9 cellular contexts compared by ENCODE assay signal in the genomic region with DNA sequence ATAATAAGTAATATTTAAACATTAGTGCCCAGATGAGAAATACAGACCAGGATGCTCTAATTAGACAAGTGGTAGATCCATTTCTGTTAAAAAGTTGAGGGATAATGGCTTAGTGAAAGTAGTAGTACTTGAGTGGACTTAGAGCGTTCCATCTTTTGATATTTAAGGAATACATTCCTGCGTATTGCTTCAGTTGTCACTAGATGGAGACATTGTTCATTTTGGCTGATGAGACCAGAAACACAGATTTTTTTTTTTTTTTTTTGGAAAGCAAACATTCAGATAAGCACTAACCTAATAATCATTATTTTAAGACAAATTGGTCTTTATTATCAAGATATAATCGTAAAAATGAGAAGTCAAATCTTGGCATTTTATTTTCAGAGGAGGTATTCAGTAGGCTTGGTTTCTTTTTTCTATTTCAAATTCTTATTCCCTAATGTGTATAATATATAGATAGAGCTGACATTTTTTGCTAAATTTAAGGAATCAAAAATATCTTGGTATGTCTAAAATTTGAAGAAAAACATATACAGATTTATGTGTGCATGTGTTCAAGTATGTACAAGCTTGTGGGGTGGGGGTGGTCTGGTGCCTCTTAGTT.
DNase-seq lines count a peak whose midpoint lies in the region; ATAC-seq and TF ChIP-seq lines count a peak whose summit lies in the region.
"Had no signal": no experiment of that assay in that cellular context is flagged by ENCODE, and none has a peak within 500 bp of the region (broad histone marks: within the 10 kb centered on the region; RNA-seq: fewer than 3 reads in every experiment).

No MANE protein-coding gene starts in this region.

- no peak for ATAC-seq in GM18909 (IDR thresholded peaks at IDR 0.05; ENCODE audit: poor library complexity, unreplicated experiment)
- no peak for ATAC-seq in HG03097 (IDR thresholded peaks at IDR 0.05; ENCODE audit: low FRiP score, unreplicated experiment)

- no peaks in the 10 kb centered on the region for H3K4me1 Mint-ChIP-seq in progenitor cell of endocrine pancreas (ENCODE audit: low read depth)
- H3K4me1 Mint-ChIP-seq: CD4-positive, CD25-positive, alpha-beta regulatory T cell had no signal

- peaks cover 7% of the 10 kb centered on the region for H3K36me3 Mint-ChIP-seq in progenitor cell of endocrine pancreas (ENCODE audit: insufficient read depth)
- H3K36me3 Mint-ChIP-seq: CD4-positive, CD25-positive, alpha-beta regulatory T cell had no signal

- no peak overlapping the region for H3K27ac ChIP-seq in dorsolateral prefrontal cortex

- DNase-seq in NCI-H2107 treated with DMSO at 0.1 percent for 48 hours (lab: John Stamatoyannopoulos, UW; ENCODE audit: unreplicated experiment) (peak; percentile 44), NCI-H2107 (lab: John Stamatoyannopoulos, UW) (no peak), NCI-H748 treated with DMSO at 0.1 percent for 48 hours (lab: John Stamatoyannopoulos, UW) (peak; percentile 7), dorsolateral prefrontal cortex (no peak), progenitor cell of endocrine pancreas (ENCODE audit: low spot score, unreplicated experiment) (no peak), G401 (ENCODE audit: low spot score) (no peak)

- in situ Hi-C loops in G401 (cut with HindIII; ENCODE audit: low sequenced_read_pairs), result no loop called here

- H3K27ac Mint-ChIP-seq in progenitor cell of endocrine pancreas, result no peak overlapping the region
- H3K27ac Mint-ChIP-seq: CD4-positive, CD25-positive, alpha-beta regulatory T cell had no signal

- no peaks in the 10 kb centered on the region for H3K9me3 Mint-ChIP-seq in progenitor cell of endocrine pancreas (ENCODE audit: low read depth)
- H3K9me3 Mint-ChIP-seq: CD4-positive, CD25-positive, alpha-beta regulatory T cell had no signal

- H3K27me3 ChIP-seq in dorsolateral prefrontal cortex, result no peaks in the 10 kb centered on the region

- no peaks in the 10 kb centered on the region for H3K27me3 Mint-ChIP-seq in progenitor cell of endocrine pancreas
- H3K27me3 Mint-ChIP-seq: CD4-positive, CD25-positive, alpha-beta regulatory T cell had no signal

- no peak overlapping the region for H3K4me3 ChIP-seq in dorsolateral prefrontal cortex

- TF ChIP-seq CTCF in dorsolateral prefrontal cortex (IDR thresholded peaks at IDR 0.05 in 54 of 56, conservative IDR thresholded peaks at IDR 0.05 in 2 of 56; ENCODE audit: low read depth in 1 of 56, partially characterized antibody in 56 of 56), result peak in 51 of 56 donors; percentile 14 to 64 (median 42)
- TF ChIP-seq CTCF in progenitor cell of endocrine pancreas (IDR thresholded peaks at IDR 0.05; ENCODE audit: unreplicated experiment), result peak; percentile 67

- H3K4me3 Mint-ChIP-seq in progenitor cell of endocrine pancreas (ENCODE audit: low read depth), result no peak overlapping the region
- H3K4me3 Mint-ChIP-seq: CD4-positive, CD25-positive, alpha-beta regulatory T cell had no signal

- intact Hi-C loops in dorsolateral prefrontal cortex (cut with DNase I), result no loop called here

Comparison
In these comparisons a context has a peak if more than half of its experiments do, and no peak if none do; other contexts are left out.
1. DNase-seq: peak in NCI-H2107 treated with DMSO at 0.1 percent for 48 hours (single experiment) and NCI-H748 treated with DMSO at 0.1 percent for 48 hours (single experiment); none in NCI-H2107 (single experiment), dorsolateral prefrontal cortex (0 of 10), progenitor cell of endocrine pancreas (single experiment) and G401 (single experiment).